1 cellular context compared by ENCODE assay signal in genomic region chr19:45168767-45169351, GRCh38.
TF ChIP-seq lines count a peak whose summit lies in the region.

No MANE protein-coding gene starts in this region.

TF ChIP-seq in HepG2, 621 proteins besides CTCF, POLR2A, EP300 and RAD21 (continues in another document):
- TF ChIP-seq ZNF317 (CRISPR knock-in tag; IDR thresholded peaks at IDR 0.05) (0 out of 2 replicates have a peak, but pooled peaks have one; percentile 11), POLR2AphosphoS2 (IDR thresholded peaks at IDR 0.05; ENCODE audit: low read depth, low read length) (no peak), GABPA (IDR thresholded peaks at IDR 0.05; ENCODE audit: low read depth, low read length) (no peak), GABPA (CRISPR knock-in tag; IDR thresholded peaks at IDR 0.05; ENCODE audit: low read depth) (peak; percentile 49), REL (CRISPR knock-in tag; conservative IDR thresholded peaks at IDR 0.05) (no peak), ZSCAN29 (CRISPR knock-in tag; conservative IDR thresholded peaks at IDR 0.05) (no peak), GPN1 (CRISPR knock-in tag; IDR thresholded peaks at IDR 0.05; ENCODE audit: borderline replicate concordance) (no peak), PPARG (CRISPR knock-in tag; conservative IDR thresholded peaks at IDR 0.05) (peak; percentile 71), GATAD1 (CRISPR knock-in tag; IDR thresholded peaks at IDR 0.05) (0 out of 2 replicates have a peak, but pooled peaks have one; percentile 16), ZNF280D (CRISPR knock-in tag; IDR thresholded peaks at IDR 0.05) (no peak), SAP130 (CRISPR knock-in tag; IDR thresholded peaks at IDR 0.05; ENCODE audit: low read depth) (peak; percentile 75), HDAC6 (IDR thresholded peaks at IDR 0.05; ENCODE audit: low read depth, low read length) (no peak), HMG20B (CRISPR knock-in tag; conservative IDR thresholded peaks at IDR 0.05) (0 out of 2 replicates have a peak, but pooled peaks have one; percentile 31), RFX5 (IDR thresholded peaks at IDR 0.05; ENCODE audit: low read depth, low read length) (no peak), MED1 (CRISPR knock-in tag; IDR thresholded peaks at IDR 0.05) (peak; percentile 35; the same call in 1 of the 2 replicates), GFI1 (CRISPR knock-in tag; IDR thresholded peaks at IDR 0.05; ENCODE audit: borderline replicate concordance) (no peak), ZNF230 (CRISPR knock-in tag; IDR thresholded peaks at IDR 0.05) (no peak), RXRA (CRISPR knock-in tag; IDR thresholded peaks at IDR 0.05) (peak; percentile 45; the same call in 1 of the 2 replicates), EZH2 (conservative IDR thresholded peaks at IDR 0.05; ENCODE audit: low read depth, low read length) (no peak), ZBTB46 (CRISPR knock-in tag; IDR thresholded peaks at IDR 0.05; ENCODE audit: borderline replicate concordance) (no peak), MAX (IDR thresholded peaks at IDR 0.05) (0 out of 2 replicates have a peak, but pooled peaks have one; percentile 40), PHF21A (CRISPR knock-in tag; IDR thresholded peaks at IDR 0.05) (0 out of 2 replicates have a peak, but pooled peaks have one; percentile 29), FOXA1 (IDR thresholded peaks at IDR 0.05) (no peak), FOXA1 (CRISPR knock-in tag; IDR thresholded peaks at IDR 0.05) (no peak), ZNF350 (CRISPR knock-in tag; IDR thresholded peaks at IDR 0.05; ENCODE audit: borderline replicate concordance, low read depth) (peak; percentile 45; the same call in 1 of the 2 replicates), ZFX (CRISPR knock-in tag; IDR thresholded peaks at IDR 0.05; ENCODE audit: low read depth) (peak; percentile 61; the same call in 1 of the 2 replicates), ZFY (CRISPR knock-in tag; IDR thresholded peaks at IDR 0.05) (peak; percentile 36; the same call in 1 of the 2 replicates), RXRB (CRISPR knock-in tag; IDR thresholded peaks at IDR 0.05; ENCODE audit: borderline replicate concordance) (peak; percentile 67), BHLHE40 (IDR thresholded peaks at IDR 0.05; ENCODE audit: low read length) (no peak), ZFP91 (CRISPR knock-in tag; IDR thresholded peaks at IDR 0.05; ENCODE audit: borderline replicate concordance) (no peak), PITX1 (CRISPR knock-in tag; IDR thresholded peaks at IDR 0.05) (0 out of 2 replicates have a peak, but pooled peaks have one; percentile 35), ZNF441 (CRISPR knock-in tag; IDR thresholded peaks at IDR 0.05; ENCODE audit: borderline replicate concordance) (0 out of 2 replicates have a peak, but pooled peaks have one; percentile 17), MTA1 (CRISPR knock-in tag; IDR thresholded peaks at IDR 0.05; ENCODE audit: borderline replicate concordance) (0 out of 2 replicates have a peak, but pooled peaks have one; percentile 29), SP4 (CRISPR knock-in tag; IDR thresholded peaks at IDR 0.05) (peak; percentile 21; the same call in 1 of the 2 replicates), JUND (CRISPR knock-in tag; IDR thresholded peaks at IDR 0.05) (no peak), ATF7-NPFF (CRISPR knock-in tag; IDR thresholded peaks at IDR 0.05; ENCODE audit: low read depth) (no peak), CEBPG (CRISPR knock-in tag; IDR thresholded peaks at IDR 0.05) (0 out of 2 replicates have a peak, but pooled peaks have one; percentile 12), HNF1B (CRISPR knock-in tag; IDR thresholded peaks at IDR 0.05) (0 out of 2 replicates have a peak, but pooled peaks have one; percentile 39), ELF3 (CRISPR knock-in tag; IDR thresholded peaks at IDR 0.05) (peak; percentile 70), ZSCAN22 (CRISPR knock-in tag; IDR thresholded peaks at IDR 0.05) (no peak), ZNF792 (CRISPR knock-in tag; IDR thresholded peaks at IDR 0.05) (peak; percentile 41; the same call in 1 of the 2 replicates), ZNF713 (CRISPR knock-in tag; IDR thresholded peaks at IDR 0.05) (0 out of 2 replicates have a peak, but pooled peaks have one; percentile 63)
- TF ChIP-seq, protein P1, sequence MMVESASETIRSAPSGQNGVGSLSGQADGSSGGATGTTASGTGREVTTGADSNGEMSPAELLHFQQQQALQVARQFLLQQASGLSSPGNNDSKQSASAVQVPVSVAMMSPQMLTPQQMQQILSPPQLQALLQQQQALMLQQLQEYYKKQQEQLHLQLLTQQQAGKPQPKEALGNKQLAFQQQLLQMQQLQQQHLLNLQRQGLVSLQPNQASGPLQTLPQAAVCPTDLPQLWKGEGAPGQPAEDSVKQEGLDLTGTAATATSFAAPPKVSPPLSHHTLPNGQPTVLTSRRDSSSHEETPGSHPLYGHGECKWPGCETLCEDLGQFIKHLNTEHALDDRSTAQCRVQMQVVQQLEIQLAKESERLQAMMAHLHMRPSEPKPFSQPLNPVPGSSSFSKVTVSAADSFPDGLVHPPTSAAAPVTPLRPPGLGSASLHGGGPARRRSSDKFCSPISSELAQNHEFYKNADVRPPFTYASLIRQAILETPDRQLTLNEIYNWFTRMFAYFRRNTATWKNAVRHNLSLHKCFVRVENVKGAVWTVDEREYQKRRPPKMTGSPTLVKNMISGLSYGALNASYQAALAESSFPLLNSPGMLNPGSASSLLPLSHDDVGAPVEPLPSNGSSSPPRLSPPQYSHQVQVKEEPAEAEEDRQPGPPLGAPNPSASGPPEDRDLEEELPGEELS (CRISPR knock-in tag; IDR thresholded peaks at IDR 0.05), result 0 out of 2 replicates have a peak, but pooled peaks have one; percentile 29
- TF ChIP-seq, protein P2, sequence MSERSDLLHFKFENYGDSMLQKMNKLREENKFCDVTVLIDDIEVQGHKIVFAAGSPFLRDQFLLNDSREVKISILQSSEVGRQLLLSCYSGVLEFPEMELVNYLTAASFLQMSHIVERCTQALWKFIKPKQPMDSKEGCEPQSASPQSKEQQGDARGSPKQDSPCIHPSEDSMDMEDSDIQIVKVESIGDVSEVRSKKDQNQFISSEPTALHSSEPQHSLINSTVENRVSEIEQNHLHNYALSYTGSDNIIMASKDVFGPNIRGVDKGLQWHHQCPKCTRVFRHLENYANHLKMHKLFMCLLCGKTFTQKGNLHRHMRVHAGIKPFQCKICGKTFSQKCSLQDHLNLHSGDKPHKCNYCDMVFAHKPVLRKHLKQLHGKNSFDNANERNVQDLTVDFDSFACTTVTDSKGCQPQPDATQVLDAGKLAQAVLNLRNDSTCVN (CRISPR knock-in tag; IDR thresholded peaks at IDR 0.05; ENCODE audit: borderline replicate concordance), result 0 out of 2 replicates have a peak, but pooled peaks have one; percentile 44
- TF ChIP-seq, protein P3, sequence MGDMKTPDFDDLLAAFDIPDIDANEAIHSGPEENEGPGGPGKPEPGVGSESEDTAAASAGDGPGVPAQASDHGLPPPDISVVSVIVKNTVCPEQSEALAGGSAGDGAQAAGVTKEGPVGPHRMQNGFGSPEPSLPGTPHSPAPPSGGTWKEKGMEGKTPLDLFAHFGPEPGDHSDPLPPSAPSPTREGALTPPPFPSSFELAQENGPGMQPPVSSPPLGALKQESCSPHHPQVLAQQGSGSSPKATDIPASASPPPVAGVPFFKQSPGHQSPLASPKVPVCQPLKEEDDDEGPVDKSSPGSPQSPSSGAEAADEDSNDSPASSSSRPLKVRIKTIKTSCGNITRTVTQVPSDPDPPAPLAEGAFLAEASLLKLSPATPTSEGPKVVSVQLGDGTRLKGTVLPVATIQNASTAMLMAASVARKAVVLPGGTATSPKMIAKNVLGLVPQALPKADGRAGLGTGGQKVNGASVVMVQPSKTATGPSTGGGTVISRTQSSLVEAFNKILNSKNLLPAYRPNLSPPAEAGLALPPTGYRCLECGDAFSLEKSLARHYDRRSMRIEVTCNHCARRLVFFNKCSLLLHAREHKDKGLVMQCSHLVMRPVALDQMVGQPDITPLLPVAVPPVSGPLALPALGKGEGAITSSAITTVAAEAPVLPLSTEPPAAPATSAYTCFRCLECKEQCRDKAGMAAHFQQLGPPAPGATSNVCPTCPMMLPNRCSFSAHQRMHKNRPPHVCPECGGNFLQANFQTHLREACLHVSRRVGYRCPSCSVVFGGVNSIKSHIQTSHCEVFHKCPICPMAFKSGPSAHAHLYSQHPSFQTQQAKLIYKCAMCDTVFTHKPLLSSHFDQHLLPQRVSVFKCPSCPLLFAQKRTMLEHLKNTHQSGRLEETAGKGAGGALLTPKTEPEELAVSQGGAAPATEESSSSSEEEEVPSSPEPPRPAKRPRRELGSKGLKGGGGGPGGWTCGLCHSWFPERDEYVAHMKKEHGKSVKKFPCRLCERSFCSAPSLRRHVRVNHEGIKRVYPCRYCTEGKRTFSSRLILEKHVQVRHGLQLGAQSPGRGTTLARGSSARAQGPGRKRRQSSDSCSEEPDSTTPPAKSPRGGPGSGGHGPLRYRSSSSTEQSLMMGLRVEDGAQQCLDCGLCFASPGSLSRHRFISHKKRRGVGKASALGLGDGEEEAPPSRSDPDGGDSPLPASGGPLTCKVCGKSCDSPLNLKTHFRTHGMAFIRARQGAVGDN (CRISPR knock-in tag; IDR thresholded peaks at IDR 0.05), result peak; percentile 68
- TF ChIP-seq, protein P4, sequence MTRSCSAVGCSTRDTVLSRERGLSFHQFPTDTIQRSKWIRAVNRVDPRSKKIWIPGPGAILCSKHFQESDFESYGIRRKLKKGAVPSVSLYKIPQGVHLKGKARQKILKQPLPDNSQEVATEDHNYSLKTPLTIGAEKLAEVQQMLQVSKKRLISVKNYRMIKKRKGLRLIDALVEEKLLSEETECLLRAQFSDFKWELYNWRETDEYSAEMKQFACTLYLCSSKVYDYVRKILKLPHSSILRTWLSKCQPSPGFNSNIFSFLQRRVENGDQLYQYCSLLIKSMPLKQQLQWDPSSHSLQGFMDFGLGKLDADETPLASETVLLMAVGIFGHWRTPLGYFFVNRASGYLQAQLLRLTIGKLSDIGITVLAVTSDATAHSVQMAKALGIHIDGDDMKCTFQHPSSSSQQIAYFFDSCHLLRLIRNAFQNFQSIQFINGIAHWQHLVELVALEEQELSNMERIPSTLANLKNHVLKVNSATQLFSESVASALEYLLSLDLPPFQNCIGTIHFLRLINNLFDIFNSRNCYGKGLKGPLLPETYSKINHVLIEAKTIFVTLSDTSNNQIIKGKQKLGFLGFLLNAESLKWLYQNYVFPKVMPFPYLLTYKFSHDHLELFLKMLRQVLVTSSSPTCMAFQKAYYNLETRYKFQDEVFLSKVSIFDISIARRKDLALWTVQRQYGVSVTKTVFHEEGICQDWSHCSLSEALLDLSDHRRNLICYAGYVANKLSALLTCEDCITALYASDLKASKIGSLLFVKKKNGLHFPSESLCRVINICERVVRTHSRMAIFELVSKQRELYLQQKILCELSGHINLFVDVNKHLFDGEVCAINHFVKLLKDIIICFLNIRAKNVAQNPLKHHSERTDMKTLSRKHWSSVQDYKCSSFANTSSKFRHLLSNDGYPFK (CRISPR knock-in tag; IDR thresholded peaks at IDR 0.05; ENCODE audit: borderline replicate concordance), result no peak
